17 cellular contexts compared by ENCODE assay signal in the genomic region with DNA sequence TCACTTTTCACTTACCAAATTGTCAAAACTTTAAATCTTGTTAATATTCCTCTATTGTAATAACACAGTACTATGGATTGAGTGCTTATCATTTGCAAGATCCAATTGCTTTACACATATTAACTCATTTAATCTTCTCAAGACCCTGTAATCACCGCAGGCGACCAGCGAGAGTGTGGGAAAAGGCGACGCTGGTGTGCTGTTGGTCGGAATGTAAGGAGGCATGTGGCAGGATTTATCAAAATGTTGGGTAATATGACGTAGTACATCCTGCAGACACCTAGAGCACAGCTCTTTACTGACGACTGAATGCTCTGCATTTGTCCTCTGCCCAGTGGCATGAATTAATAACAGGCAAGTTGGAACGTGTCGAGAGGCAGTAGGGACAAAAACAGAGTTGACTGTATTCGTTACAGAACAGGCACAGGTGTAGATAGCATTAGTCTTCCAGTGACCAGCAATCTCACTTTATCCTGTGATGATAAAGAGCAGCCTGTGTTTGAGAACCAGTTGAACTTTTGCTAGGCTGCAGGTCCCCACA.
DNase-seq lines count a peak whose midpoint lies in the region; TF ChIP-seq lines count a peak whose summit lies in the region.
"Had no signal": no experiment of that assay in that cellular context is flagged by ENCODE, and none has a peak within 500 bp of the region (broad histone marks: within the 10 kb centered on the region; RNA-seq: fewer than 3 reads in every experiment).

No MANE protein-coding gene starts in this region.

- peaks cover 26% of the 10 kb centered on the region for H3K36me3 Mint-ChIP-seq in osteocyte (ENCODE audit: unreplicated experiment)

- no peak overlapping the region for H3K27ac Mint-ChIP-seq in osteocyte (ENCODE audit: unreplicated experiment)
- H3K27ac Mint-ChIP-seq: B cell, mesothelial cell of epicardium had no signal

- peaks cover 15% of the 10 kb centered on the region for H3K4me1 ChIP-seq in osteoblast (ENCODE audit: insufficient read depth, low read length)

- H3K4me2 ChIP-seq in osteoblast (ENCODE audit: insufficient read depth, low read length) = no peak overlapping the region

- H3K9me3 Mint-ChIP-seq in osteocyte (ENCODE audit: unreplicated experiment) = no peaks in the 10 kb centered on the region
- H3K9me3 Mint-ChIP-seq: activated T-helper 17 cell treated with anti-CD3 and anti-CD28 coated beads, Interleukin-2, amount 50 U/mL, for 72 hours; central memory CD8-positive, alpha-beta T cell; mesothelial cell of epicardium had no signal

- H3K4me1 Mint-ChIP-seq in osteocyte (ENCODE audit: unreplicated experiment) = no peaks in the 10 kb centered on the region

- no peak for TF ChIP-seq CTCF in VCaP (conservative IDR thresholded peaks at IDR 0.05)
- no peak for TF ChIP-seq CTCF in osteoblast (IDR thresholded peaks at IDR 0.05; ENCODE audit: extremely low read depth, low read depth, low read length)
- TF ChIP-seq CTCF in osteocyte (IDR thresholded peaks at IDR 0.05) = no peak

- DNase-seq in NCI-H1417 (lab: John Stamatoyannopoulos, UW) (peak in 2 of 3 experiments; percentile 20 to 68), NCI-H1417 treated with DMSO at 0.1 percent for 48 hours (lab: John Stamatoyannopoulos, UW) (no peak), NCI-H146 treated with DMSO at 0.1 percent for 48 hours (lab: John Stamatoyannopoulos, UW; ENCODE audit: unreplicated experiment) (peak; percentile 36), osteoblast (ENCODE audit: insufficient read length, low spot score, missing footprints) (peak; percentile 31), osteocyte (ENCODE audit: extremely low spot score, unreplicated experiment) (no peak), dermis blood vessel endothelial cell (no peak)
- no peak for DNase-seq in activated naive CD4-positive, alpha-beta T cell treated with anti-CD3 and anti-CD28 coated beads, Interleukin-2, amount 50 U/mL, for 16 hours
- DNase-seq: 8988T, GDM1, Kasumi-1, spleen had no signal

- H3K27ac ChIP-seq in VCaP = peak overlapping the region; percentile 97
- no peak overlapping the region for H3K27ac ChIP-seq in osteoblast (ENCODE audit: low read depth, low read length)

- no peaks in the 10 kb centered on the region for H3K27me3 ChIP-seq in osteoblast (ENCODE audit: insufficient read depth, low read length)
- H3K27me3 ChIP-seq: spleen had no signal

- no peaks in the 10 kb centered on the region for H4K20me1 ChIP-seq in osteoblast (ENCODE audit: insufficient read depth, low read length)

- H3K79me2 ChIP-seq in osteoblast (ENCODE audit: insufficient read depth, low read length) = peaks cover 12% of the 10 kb centered on the region

- H3K4me3 Mint-ChIP-seq in osteocyte (ENCODE audit: unreplicated experiment) = no peak overlapping the region
- H3K4me3 Mint-ChIP-seq: activated T-helper 17 cell treated with anti-CD3 and anti-CD28 coated beads, Interleukin-2, amount 50 U/mL, for 72 hours; B cell; central memory CD8-positive, alpha-beta T cell; mesothelial cell of epicardium had no signal

- H3K9me3 ChIP-seq in osteoblast (ENCODE audit: low read depth, low read length) = no peaks in the 10 kb centered on the region
- H3K9me3 ChIP-seq: spleen, thoracic aorta had no signal

- H3K27me3 Mint-ChIP-seq in osteocyte (ENCODE audit: unreplicated experiment) = no peaks in the 10 kb centered on the region
- H3K27me3 Mint-ChIP-seq: activated T-helper 17 cell treated with anti-CD3 and anti-CD28 coated beads, Interleukin-2, amount 50 U/mL, for 72 hours; B cell; central memory CD8-positive, alpha-beta T cell had no signal

- no peak overlapping the region for H2AFZ ChIP-seq in osteoblast (ENCODE audit: low read length)

- H3K4me3 ChIP-seq in osteoblast (ENCODE audit: insufficient read depth, low read length) = no peak overlapping the region
- H3K4me3 ChIP-seq: spleen, thoracic aorta had no signal

- H3K36me3 ChIP-seq in osteoblast (ENCODE audit: insufficient read depth, low read length) = no peaks in the 10 kb centered on the region

Comparison
In these comparisons a context has a peak if more than half of its experiments do, and no peak if none do; other contexts are left out.
1. DNase-seq: peak in NCI-H1417 (2 of 3), NCI-H146 treated with DMSO at 0.1 percent for 48 hours (single experiment) and osteoblast (single experiment); none in NCI-H1417 treated with DMSO at 0.1 percent for 48 hours (single experiment), osteocyte (single experiment), dermis blood vessel endothelial cell (single experiment) and activated naive CD4-positive, alpha-beta T cell treated with anti-CD3 and anti-CD28 coated beads, Interleukin-2, amount 50 U/mL, for 16 hours (single experiment).